29 cellular contexts compared by ENCODE assay signal in genomic region chr22:22018825-22019658, GRCh38.
"Had no signal": no experiment of that assay in that cellular context is flagged by ENCODE, and none has a peak within 500 bp of the region (broad histone marks: within the 10 kb centered on the region; RNA-seq: fewer than 3 reads in every experiment).

No MANE protein-coding gene starts in this region.

- H3K27me3 ChIP-seq: dorsolateral prefrontal cortex, neutrophil, right lobe of liver, thyroid gland, vagina had no signal

- H3K4me1 ChIP-seq: lower lobe of right lung, parathyroid adenoma, right lobe of liver, thyroid gland, vagina had no signal

- H3K4me3 ChIP-seq: dorsolateral prefrontal cortex, esophagus muscularis mucosa, heart right ventricle, lower lobe of right lung, mucosa of descending colon, right lobe of liver, thyroid gland, vagina had no signal

- H3K27me3 Mint-ChIP-seq: memory B cell; naive B cell; stimulated activated naive B cell treated with anti-CD40 and anti-IgM and Interleukin-4, amounts not matched to agents 10 μg/mL and 1 μg/mL and 100 μg/mL, for 72 hours; stimulated activated naive CD8-positive, alpha-beta T cell treated with anti-CD3 and anti-CD28 coated beads, Interleukin-15, amount 100 ng/mL, for 72 hours had no signal

- H3K9me3 ChIP-seq: heart right ventricle, lower lobe of right lung, mucosa of descending colon, neutrophil, right lobe of liver, thyroid gland, vagina had no signal

- H3K9me3 Mint-ChIP-seq: endodermal cell; memory B cell; naive B cell; natural killer cell treated with Interleukin-12 subunit alpha and Interleukin-12 subunit beta and Interleukin-15 and Interleukin-18, amount 100 ng/mL, for 72 hours; neural crest cell; stimulated activated naive B cell treated with anti-CD40 and anti-IgM and Interleukin-4, amounts not matched to agents 10 μg/mL and 1 μg/mL and 100 μg/mL, for 72 hours; stimulated activated naive CD8-positive, alpha-beta T cell treated with anti-CD3 and anti-CD28 coated beads, Interleukin-15, amount 100 ng/mL, for 72 hours had no signal

- H3K4me1 Mint-ChIP-seq: stimulated activated naive CD8-positive, alpha-beta T cell treated with anti-CD3 and anti-CD28 coated beads, Interleukin-15, amount 100 ng/mL, for 72 hours had no signal

- DNase-seq: dorsolateral prefrontal cortex; effector CD4-positive, alpha-beta T cell; endodermal cell; foreskin melanocyte; glutamatergic neuron; heart right ventricle; hippocampal formation; left ventricle myocardium superior; lower lobe of right lung; mucosa of descending colon; naive B cell; right lobe of liver; small intestine; stimulated activated CD4-positive, alpha-beta T cell treated with anti-CD3 and anti-CD28 coated beads, Interleukin-15, amount 100 ng/mL, for 24 hours; stimulated activated CD4-positive, alpha-beta T cell treated with anti-CD3 and anti-CD28 coated beads, Interleukin-2, amount 100 ng/mL, for 48 hours; stimulated activated naive B cell treated with anti-CD40 and anti-IgM and Interleukin-4, amounts not matched to agents 10 μg/mL and 1 μg/mL and 100 μg/mL, for 72 hours; stimulated activated naive CD8-positive, alpha-beta T cell treated with anti-CD3 and anti-CD28 coated beads, Interleukin-15, amount 100 ng/mL, for 72 hours; thyroid gland; trophoblast cell had no signal

- H3K27ac ChIP-seq: dorsolateral prefrontal cortex, esophagus muscularis mucosa, heart right ventricle, lower lobe of right lung, neutrophil, parathyroid adenoma, right lobe of liver, thyroid gland, vagina had no signal

- H3K27ac Mint-ChIP-seq: endodermal cell; memory B cell; natural killer cell treated with Interleukin-12 subunit alpha and Interleukin-12 subunit beta and Interleukin-15 and Interleukin-18, amount 100 ng/mL, for 72 hours; progenitor cell of endocrine pancreas; stimulated activated naive B cell treated with anti-CD40 and anti-IgM and Interleukin-4, amounts not matched to agents 10 μg/mL and 1 μg/mL and 100 μg/mL, for 72 hours; stimulated activated naive CD8-positive, alpha-beta T cell treated with anti-CD3 and anti-CD28 coated beads, Interleukin-15, amount 100 ng/mL, for 72 hours had no signal

- H2AFZ ChIP-seq: parathyroid adenoma had no signal

- FAIRE-seq: colon, islet of Langerhans, small intestine had no signal

- H3K9ac ChIP-seq: parathyroid adenoma had no signal

- H3K4me3 Mint-ChIP-seq: endodermal cell; memory B cell; natural killer cell treated with Interleukin-12 subunit alpha and Interleukin-12 subunit beta and Interleukin-15 and Interleukin-18, amount 100 ng/mL, for 72 hours; neural crest cell; stimulated activated naive B cell treated with anti-CD40 and anti-IgM and Interleukin-4, amounts not matched to agents 10 μg/mL and 1 μg/mL and 100 μg/mL, for 72 hours; stimulated activated naive CD8-positive, alpha-beta T cell treated with anti-CD3 and anti-CD28 coated beads, Interleukin-15, amount 100 ng/mL, for 72 hours had no signal

- H3K79me2 ChIP-seq: parathyroid adenoma had no signal

- H3K36me3 ChIP-seq: esophagus muscularis mucosa, heart right ventricle, lower lobe of right lung, neutrophil, right lobe of liver, thyroid gland, vagina had no signal

- H3K36me3 Mint-ChIP-seq: naive B cell; natural killer cell treated with Interleukin-12 subunit alpha and Interleukin-12 subunit beta and Interleukin-15 and Interleukin-18, amount 100 ng/mL, for 72 hours had no signal
